1 cellular context compared by ENCODE assay signal in genomic region chr7:30804078-30804661, GRCh38.
TF ChIP-seq lines count a peak whose summit lies in the region.

No MANE protein-coding gene starts in this region.

TF ChIP-seq in IMR-90, 13 proteins besides CTCF, POLR2A, EP300 and RAD21 (continued from another document):
- TF ChIP-seq USF2 (IDR thresholded peaks at IDR 0.05; ENCODE audit: low read depth, low read length) (no peak), CHD1 (IDR thresholded peaks at IDR 0.05; ENCODE audit: low read depth, low read length) (no peak), BHLHE40 (IDR thresholded peaks at IDR 0.05; ENCODE audit: low read depth, low read length) (peak; percentile 55; the same call in 1 of the 2 replicates), CEBPB (IDR thresholded peaks at IDR 0.05; ENCODE audit: low read depth, low read length) (no peak; the same call in 1 of the 2 replicates), FOS (IDR thresholded peaks at IDR 0.05; ENCODE audit: low read depth, low read length) (0 out of 2 replicates have a peak, but pooled peaks have one; percentile 27), RCOR1 (IDR thresholded peaks at IDR 0.05; ENCODE audit: insufficient replicate concordance, low read length) (peak; percentile 75)
